Comparison of ENCODE assay signal across 5 cellular contexts in genomic region chr6:54827010-54827409, GRCh38. TPM values are rescaled to one million over a fixed set of nuclear protein-coding genes. Genes with fewer than 3 reads are reported as not detected.
"Had no signal": no experiment of that assay in that cellular context is flagged by ENCODE, and none has a peak within 500 bp of the region (broad histone marks: within the 10 kb centered on the region; RNA-seq: fewer than 3 reads in every experiment).

No MANE protein-coding gene starts in this region.

- H3K4me3 ChIP-seq: GM23338, K562 had no signal

- H2AFZ ChIP-seq: GM23338 had no signal

- H3K4me2 ChIP-seq: GM23338 had no signal

- DNase-seq: H9, HCEC 1CT, IMR-90 had no signal

- ATAC-seq: GM23338, K562 had no signal

RNA-seq across cellular contexts. Expression of gene FAM83B, which starts 19.6 kb away (rescaled TPM):
- total RNA-seq: K562 had no signal
- polyA plus RNA-seq: K562 had no signal
